In the genomic region with DNA sequence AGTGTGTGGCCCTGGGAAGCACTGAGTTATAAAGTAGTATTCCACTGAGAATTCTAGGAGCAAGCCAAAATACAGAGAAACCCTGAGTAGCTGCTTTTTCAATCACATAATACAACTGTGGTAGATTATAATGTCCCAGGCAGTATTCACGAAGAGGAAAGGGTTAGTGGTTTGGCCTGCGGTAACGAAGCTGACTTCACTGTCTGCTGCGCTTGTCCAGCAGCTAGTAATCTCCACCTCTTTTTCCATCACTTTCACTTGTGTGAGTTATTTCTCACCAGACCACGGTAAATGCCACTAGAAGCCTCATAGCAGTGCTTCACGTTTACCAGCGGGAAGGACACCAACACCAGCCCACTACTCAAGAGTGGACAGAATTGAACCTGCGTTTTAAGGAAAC, we compare ENCODE assay signal across 20 cellular contexts. TPM values are rescaled to one million over a fixed set of nuclear protein-coding genes. Genes with fewer than 3 reads are reported as not detected.
DNase-seq lines count a peak whose midpoint lies in the region; ATAC-seq, FAIRE-seq and TF ChIP-seq lines count a peak whose summit lies in the region.
"Had no signal": no experiment of that assay in that cellular context is flagged by ENCODE, and none has a peak within 500 bp of the region (broad histone marks: within the 10 kb centered on the region; RNA-seq: fewer than 3 reads in every experiment).

No MANE protein-coding gene starts in this region.

- BruUV-seq in HepG2 (replicated peaks; lab: Mats Ljungman, UMichigan) = no TSS peak

- no peaks in the 10 kb centered on the region; the same call in 1 of the 2 replicates for H3K9me3 ChIP-seq in OCI-LY1 (ENCODE audit: low read length)
- H3K9me3 ChIP-seq in HepG2 (ENCODE audit: low read length) = no peaks in the 10 kb centered on the region
- H3K9me3 ChIP-seq: Peyer's patch, sigmoid colon, upper lobe of left lung had no signal

- no peak for TF ChIP-seq RAD21 in HepG2 (CRISPR knock-in tag; IDR thresholded peaks at IDR 0.05)

- H3K36me3 Mint-ChIP-seq in activated T-cell treated with anti-CD3 and anti-CD28 coated beads, Interleukin-2, amount 50 U/mL, for 24 hours (ENCODE audit: low read depth) = no peaks in the 10 kb centered on the region
- H3K36me3 Mint-ChIP-seq: CD8-positive, alpha-beta memory T cell; mesothelial cell of epicardium had no signal

- H2AFZ ChIP-seq in OCI-LY1 (ENCODE audit: low read length) (no peak overlapping the region), HepG2 (ENCODE audit: low read length) (no peak overlapping the region)

- no peak for FAIRE-seq in HepG2 (lab: Jason Lieb, UNC)
- FAIRE-seq: kidney had no signal

- CTCF ChIA-PET in HepG2 (lab: Yijun Ruan, JAX; ENCODE audit: low intra/inter-chr PET ratio, low total read pairs) = no interaction called here

- H3K4me1 Mint-ChIP-seq in activated T-cell treated with anti-CD3 and anti-CD28 coated beads, Interleukin-2, amount 50 U/mL, for 24 hours (ENCODE audit: low read depth) = peaks cover 20% of the 10 kb centered on the region

- no peak for TF ChIP-seq CTCF in OCI-LY1 (IDR thresholded peaks at IDR 0.05; ENCODE audit: low read length)
- no peak for TF ChIP-seq CTCF in HepG2 (CRISPR knock-in tag; IDR thresholded peaks at IDR 0.05)

- no peak overlapping the region for H4K5ac ChIP-seq in mesendoderm (ENCODE audit: low read length)

- intact Hi-C loops in HepG2 (cut with micrococcal nuclease; ENCODE audit: unreplicated experiment) = no loop called here

- H3K4me3 ChIP-seq in OCI-LY1 (ENCODE audit: low read depth, low read length, poor library complexity, severe bottlenecking) = no peak overlapping the region
- no peak overlapping the region for H3K4me3 ChIP-seq in HepG2 (replicated peaks in 1 of 3; ENCODE audit: insufficient read depth in 1 of 3, low read depth in 2 of 3, low read length in 3 of 3)
- H3K4me3 ChIP-seq in mesendoderm (ENCODE audit: low read length) = no peak overlapping the region
- H3K4me3 ChIP-seq: Peyer's patch, upper lobe of left lung had no signal

- no peak overlapping the region for H3K4me3 Mint-ChIP-seq in activated T-cell treated with anti-CD3 and anti-CD28 coated beads, Interleukin-2, amount 50 U/mL, for 24 hours
- H3K4me3 Mint-ChIP-seq: activated naive CD8-positive, alpha-beta T cell treated with anti-CD3 and anti-CD28 coated beads for 36 hours; mesothelial cell of epicardium had no signal

- TF ChIP-seq EP300 in HepG2 (IDR thresholded peaks at IDR 0.05; ENCODE audit: low read depth in 2 of 2, low read length in 2 of 2) (no peak), HepG2 (CRISPR knock-in tag; IDR thresholded peaks at IDR 0.05; ENCODE audit: borderline replicate concordance) (no peak)

- H3K9me2 ChIP-seq in OCI-LY1 (ENCODE audit: low read depth, low read length) = no peaks in the 10 kb centered on the region

- 37% methylated on average over 8 of the region's 8 CpGs for WGBS in HepG2 (ENCODE audit: low lambda C conversion rate)
- no CpG with 5 or more reads among the region's 8 CpGs for WGBS in mesendoderm (ENCODE audit: extremely low coverage, insufficient coverage, low lambda C conversion rate)

- no peaks in the 10 kb centered on the region for H3K79me1 ChIP-seq in mesendoderm (ENCODE audit: low read length)

- no peak overlapping the region for H2BK5ac ChIP-seq in mesendoderm (ENCODE audit: low read length)

- TF ChIP-seq POLR2A in HepG2 (IDR thresholded peaks at IDR 0.05; ENCODE audit: insufficient read depth in 1 of 2, low read depth in 2 of 2, low read length in 2 of 2) = no peak

- no peaks in the 10 kb centered on the region for H3K36me3 ChIP-seq in OCI-LY1 (ENCODE audit: insufficient read depth, low read length)
- no peaks in the 10 kb centered on the region for H3K36me3 ChIP-seq in HepG2 (replicated peaks in 1 of 2; ENCODE audit: control insufficient read depth in 1 of 2, insufficient read depth in 2 of 2, low read length in 2 of 2)
- H3K36me3 ChIP-seq in mesendoderm (ENCODE audit: control insufficient read depth, insufficient read depth, low read length) = no peaks in the 10 kb centered on the region
- H3K36me3 ChIP-seq: Peyer's patch, sigmoid colon, upper lobe of left lung had no signal

- DNase-seq in AG08396 (ENCODE audit: low spot score) (peak; percentile 6), fibroblast of peridontal ligament (ENCODE audit: extremely low read depth) (peak; percentile 56), non-pigmented ciliary epithelial cell (ENCODE audit: low read depth) (peak; percentile 28), NCI-H345 (lab: John Stamatoyannopoulos, UW) (no peak), HepG2 (ENCODE audit: low spot score) (no peak), mesendoderm (no peak)
- no peak for DNase-seq in activated T-cell treated with anti-CD3 and anti-CD28 coated beads, Interleukin-2, amount 50 U/mL, for 24 hours
- DNase-seq: activated naive CD8-positive, alpha-beta T cell treated with anti-CD3 and anti-CD28 coated beads for 36 hours; activated T-cell treated with anti-CD3 and anti-CD28 coated beads, Interleukin-2, amount 50 U/mL, for 48 hours; CD8-positive, alpha-beta memory T cell; DND-41; kidney; NCI-H774; occipital lobe; sigmoid colon; stimulated activated CD4-positive, alpha-beta T cell treated with anti-CD3 and anti-CD28 coated beads, Interleukin-4, amount 100 ng/mL, for 1 hour; upper lobe of left lung had no signal

- no peak overlapping the region for H3K18ac ChIP-seq in mesendoderm (ENCODE audit: low read length)

- H3K4me1 ChIP-seq in OCI-LY1 (ENCODE audit: insufficient read depth, low read length, severe bottlenecking) (peaks cover 35% of the 10 kb centered on the region), HepG2 (ENCODE audit: insufficient read depth, low read length) (peaks cover 17% of the 10 kb centered on the region), mesendoderm (ENCODE audit: control insufficient read depth, low read depth, low read length) (no peaks in the 10 kb centered on the region)

- H3K4me2 ChIP-seq in OCI-LY1 (ENCODE audit: low read length) (no peak overlapping the region; the same call in 1 of the 2 replicates), HepG2 (ENCODE audit: low read depth, low read length) (no peak overlapping the region), mesendoderm (ENCODE audit: low read length) (no peak overlapping the region)

- no peak overlapping the region for H3K23ac ChIP-seq in mesendoderm (ENCODE audit: low read length)

- no peaks in the 10 kb centered on the region for H3K27me3 ChIP-seq in OCI-LY1 (ENCODE audit: insufficient read depth, low read length)
- H3K27me3 ChIP-seq in HepG2 (ENCODE audit: control insufficient read depth in 1 of 2, insufficient read depth in 2 of 2, low read length in 2 of 2) = peaks cover 0 to 13% of the 10 kb centered on the region in 2 experiments; a peak in 2 of 5 replicates
- no peaks in the 10 kb centered on the region for H3K27me3 ChIP-seq in mesendoderm (ENCODE audit: insufficient read depth, low read length, poor library complexity)
- H3K27me3 ChIP-seq: Peyer's patch, sigmoid colon, upper lobe of left lung had no signal

- ATAC-seq in HepG2 = no peak

- no peaks in the 10 kb centered on the region for H3F3A ChIP-seq in OCI-LY1 (ENCODE audit: insufficient read depth, low read length)

- no peak overlapping the region for H2BK15ac ChIP-seq in mesendoderm (replicated peaks; ENCODE audit: low read depth)

- no peaks in the 10 kb centered on the region for H3K27me3 Mint-ChIP-seq in activated T-cell treated with anti-CD3 and anti-CD28 coated beads, Interleukin-2, amount 50 U/mL, for 24 hours
- H3K27me3 Mint-ChIP-seq: activated naive CD8-positive, alpha-beta T cell treated with anti-CD3 and anti-CD28 coated beads for 36 hours had no signal

- H4K8ac ChIP-seq in mesendoderm (ENCODE audit: low read depth, low read length) = no peak overlapping the region

- H4K20me1 ChIP-seq in OCI-LY1 (ENCODE audit: insufficient read depth, low read length) (no peaks in the 10 kb centered on the region), HepG2 (ENCODE audit: insufficient read depth, low read length) (no peaks in the 10 kb centered on the region)

- no peak overlapping the region; the same call in 1 of the 2 replicates for H3K9ac ChIP-seq in OCI-LY1 (ENCODE audit: low read length)
- no peak overlapping the region for H3K9ac ChIP-seq in HepG2 (ENCODE audit: insufficient read depth, low read depth, low read length)
- no peak overlapping the region for H3K9ac ChIP-seq in mesendoderm (ENCODE audit: low read length)

- H2AK5ac ChIP-seq in mesendoderm (ENCODE audit: low read length) = no peak overlapping the region

- H3K4ac ChIP-seq in mesendoderm (ENCODE audit: low read depth, low read length) = no peak overlapping the region

- no peak overlapping the region for H3K27ac Mint-ChIP-seq in activated T-cell treated with anti-CD3 and anti-CD28 coated beads, Interleukin-2, amount 50 U/mL, for 24 hours
- H3K27ac Mint-ChIP-seq: activated naive CD8-positive, alpha-beta T cell treated with anti-CD3 and anti-CD28 coated beads for 36 hours; mesothelial cell of epicardium had no signal

- no peaks in the 10 kb centered on the region for H3K79me2 ChIP-seq in OCI-LY1 (ENCODE audit: insufficient read depth, low read length)
- no peaks in the 10 kb centered on the region for H3K79me2 ChIP-seq in HepG2 (ENCODE audit: insufficient read depth, low read length)
- H3K79me2 ChIP-seq in mesendoderm (ENCODE audit: control insufficient read depth, insufficient read depth, low read length) = no peaks in the 10 kb centered on the region

- in situ Hi-C loops in HepG2 (cut with HindIII; ENCODE audit: extremely low pct_ligation_motif_present, low pct_unique_long_range_greater_than_20kb) = no loop called here

- H3K56ac ChIP-seq in mesendoderm (ENCODE audit: low read length) = no peak overlapping the region

- H3K9me3 Mint-ChIP-seq in activated T-cell treated with anti-CD3 and anti-CD28 coated beads, Interleukin-2, amount 50 U/mL, for 24 hours = no peaks in the 10 kb centered on the region
- H3K9me3 Mint-ChIP-seq: CD8-positive, alpha-beta memory T cell had no signal

- no peak overlapping the region for H2BK120ac ChIP-seq in mesendoderm (ENCODE audit: low read depth, low read length)

- H3K27ac ChIP-seq in OCI-LY1 (ENCODE audit: low read depth, low read length, poor library complexity, severe bottlenecking) (peak overlapping the region; percentile 24), HepG2 (ENCODE audit: extremely low read length, insufficient read depth, low read length) (no peak overlapping the region), mesendoderm (ENCODE audit: low read depth, low read length) (no peak overlapping the region)
- H3K27ac ChIP-seq: Peyer's patch, upper lobe of left lung had no signal

- POLR2A ChIA-PET in HepG2 (lab: Yijun Ruan, JAX) = no interaction called here

RNA-seq across cellular contexts. Expression of gene RPL39L, which starts 34.3 kb away (rescaled TPM):
- total RNA-seq in HepG2 (2016; rRNA removed; fragmentation: Illumina TruSeq; extraction: Trizol) = not detected in 2 replicates
- total RNA-seq in HepG2 (2016; cell fraction: cytosol; rRNA removed; fragmentation: Illumina TruSeq; extraction: Trizol; ENCODE audit: low read depth) = not detected in 2 replicates
- total RNA-seq in HepG2 (2016; cell fraction: insoluble cytoplasmic fraction; rRNA removed; fragmentation: Illumina TruSeq; extraction: Trizol) = not detected in 2 replicates
- total RNA-seq in HepG2 (2016; cell fraction: membrane; rRNA removed; fragmentation: Illumina TruSeq; extraction: Trizol) = not detected in 2 replicates
- total RNA-seq in HepG2 (2016; cell fraction: nucleus; rRNA removed; fragmentation: Illumina TruSeq; extraction: Trizol) = not detected in 2 replicates
- polyA plus RNA-seq in HepG2 (2011; rRNA removed) = not detected in 2 replicates
- not detected in 2 replicates for polyA plus RNA-seq in HepG2 (2011; cell fraction: cytosol; rRNA removed)
- polyA plus RNA-seq in HepG2 (2011; cell fraction: nucleus; rRNA removed) = not detected in 2 replicates
- not detected in 2 replicates for polyA plus RNA-seq in HepG2 (2012)
- not detected in 2 replicates for polyA plus RNA-seq in HepG2 (2016; cell fraction: cytosol; fragmentation: Illumina TruSeq; extraction: Trizol; ENCODE audit: low read depth)
- polyA plus RNA-seq in HepG2 (2016; cell fraction: insoluble cytoplasmic fraction; fragmentation: Illumina TruSeq; extraction: Trizol; ENCODE audit: low read depth) = not detected in 2 replicates
- not detected in 2 replicates for polyA plus RNA-seq in HepG2 (2016; cell fraction: membrane; fragmentation: Illumina TruSeq; extraction: Trizol; ENCODE audit: low read depth)
- polyA plus RNA-seq in HepG2 (2016; cell fraction: nucleus; fragmentation: Illumina TruSeq; extraction: Trizol; ENCODE audit: insufficient read depth, low read depth) = not detected in 2 replicates
- polyA minus RNA-seq in HepG2 (2011; rRNA and poly(A)+ RNA removed; ENCODE audit: low replicate concordance) = 9.3 TPM in 1 of 2 replicates, not detected in the other
- not detected in 2 replicates for polyA minus RNA-seq in HepG2 (2011; cell fraction: cytosol; rRNA and poly(A)+ RNA removed)
- polyA minus RNA-seq in HepG2 (2011; cell fraction: nucleus; rRNA and poly(A)+ RNA removed) = not detected in 2 replicates
- 82.8 TPM for polyA plus RNA-seq in mesendoderm (2013, experiment 1 of 2)
- 80.8 TPM for polyA plus RNA-seq in mesendoderm (2013, experiment 2 of 2)

Comparison
In these comparisons a context has a peak if more than half of its experiments do, and no peak if none do; other contexts are left out.
1. DNase-seq: peak in AG08396 (single experiment), fibroblast of peridontal ligament (single experiment) and non-pigmented ciliary epithelial cell (single experiment); none in activated T-cell treated with anti-CD3 and anti-CD28 coated beads, Interleukin-2, amount 50 U/mL, for 24 hours (single experiment), NCI-H345 (single experiment), HepG2 (single experiment) and mesendoderm (single experiment).